8 cellular contexts compared by ENCODE assay signal in genomic region chr20:49775229-49775693, GRCh38. TPM values are rescaled to one million over a fixed set of nuclear protein-coding genes. Genes with fewer than 3 reads are reported as not detected.
DNase-seq lines count a peak whose midpoint lies in the region; ATAC-seq and TF ChIP-seq lines count a peak whose summit lies in the region.

No MANE protein-coding gene starts in this region.

- H3K4me3 Mint-ChIP-seq in H9, result no peak overlapping the region

- no peak overlapping the region for H3K56ac ChIP-seq in H9 (ENCODE audit: insufficient read length, low read depth, low read length)

- no peak overlapping the region for H2AK5ac ChIP-seq in H9 (ENCODE audit: insufficient read length, low read length)

- H2BK15ac ChIP-seq in H9 (ENCODE audit: low read depth, low read length), result no peak overlapping the region

- H3K27me3 ChIP-seq in H9 (ENCODE audit: insufficient read depth, low read length), result no peaks in the 10 kb centered on the region
- no peaks in the 10 kb centered on the region for H3K27me3 ChIP-seq in RWPE2 (ENCODE audit: insufficient read depth, poor library complexity, severe bottlenecking)

- H2BK20ac ChIP-seq in H9 (ENCODE audit: low read depth, low read length, poor library complexity, severe bottlenecking), result no peak overlapping the region

- H3K79me1 ChIP-seq in H9 (ENCODE audit: insufficient read depth, low read depth, low read length, poor library complexity, severe bottlenecking), result no peaks in the 10 kb centered on the region

- H3K27ac Mint-ChIP-seq in H9, result peak overlapping the region in 2 of 3 experiments; percentile 60 to 92; a peak in 3 of 7 replicates

- H4K20me1 ChIP-seq in H9 (ENCODE audit: control insufficient read depth, insufficient read depth, insufficient read length), result no peaks in the 10 kb centered on the region

- H4K8ac ChIP-seq in H9 (replicated peaks; ENCODE audit: insufficient read length, low read depth, low read length), result no peak overlapping the region

- no peak overlapping the region for H3T11ph ChIP-seq in H9 (ENCODE audit: low read length)

- H3K27me3 Mint-ChIP-seq in H9 (ENCODE audit: low read depth), result no peaks in the 10 kb centered on the region

- H3K4me1 ChIP-seq in H9 (ENCODE audit: insufficient read depth, low read length) (peaks cover 12% of the 10 kb centered on the region), RWPE2 (ENCODE audit: insufficient read depth, poor library complexity, severe bottlenecking) (peaks cover 36% of the 10 kb centered on the region)

- H2BK120ac ChIP-seq in H9 (ENCODE audit: low read depth, low read length, poor library complexity, severe bottlenecking), result no peak overlapping the region

- H3K36me3 ChIP-seq in RWPE2 (ENCODE audit: low read depth), result no peaks in the 10 kb centered on the region

- H3K79me2 ChIP-seq in H9 (ENCODE audit: insufficient read depth, low read length), result no peaks in the 10 kb centered on the region

- H3K36me3 Mint-ChIP-seq in H9 (ENCODE audit: insufficient read depth in 1 of 3, low read depth in 3 of 3), result no peaks in the 10 kb centered on the region

- H3K4me1 Mint-ChIP-seq in H9, result peaks cover 25 to 26% of the 10 kb centered on the region in 2 experiments

- H4K91ac ChIP-seq in H9 (ENCODE audit: insufficient read length, low read depth, low read length), result no peak overlapping the region

- H3K9me3 Mint-ChIP-seq in H9, result no peaks in the 10 kb centered on the region

- TF ChIP-seq CTCF in H9 (conservative IDR thresholded peaks at IDR 0.05) (no peak), RWPE2 (IDR thresholded peaks at IDR 0.05; ENCODE audit: poor library complexity, severe bottlenecking) (no peak)

- H3K27ac ChIP-seq in H9 (ENCODE audit: insufficient read length, low read depth, low read length), result no peak overlapping the region
- H3K27ac ChIP-seq in RWPE2 (ENCODE audit: poor library complexity, severe bottlenecking), result peak overlapping the region; percentile 34

- H3K23me2 ChIP-seq in H9 (ENCODE audit: insufficient read length, low read depth, low read length, poor library complexity, severe bottlenecking), result no peaks in the 10 kb centered on the region

- no peak overlapping the region for H4K5ac ChIP-seq in H9 (ENCODE audit: insufficient read length, low read depth, low read length)

- H2BK5ac ChIP-seq in H9 (ENCODE audit: insufficient read length, low read length), result no peak overlapping the region

- H3K4me3 ChIP-seq in RWPE2 (ENCODE audit: severe bottlenecking), result no peak overlapping the region

- intact Hi-C loops in Right ventricle myocardium inferior (cut with DNase I), result no loop called here
- intact Hi-C loops in sciatic nerve (cut with DNase I), result no loop called here

- ATAC-seq in RWPE2 (ENCODE audit: low read depth), result peak; percentile 31
- ATAC-seq in Right ventricle myocardium inferior, result peak; percentile 33
- ATAC-seq in sciatic nerve, result peak; percentile 41
- no peak for ATAC-seq in GM18502 (IDR thresholded peaks at IDR 0.05; ENCODE audit: poor library complexity, unreplicated experiment)
- no peak for ATAC-seq in HG03175 (IDR thresholded peaks at IDR 0.05; ENCODE audit: unreplicated experiment)
- no peak for ATAC-seq in HG03520 (IDR thresholded peaks at IDR 0.05; ENCODE audit: unreplicated experiment)

- H3K18ac ChIP-seq in H9 (ENCODE audit: insufficient read length, low read depth, low read length), result no peak overlapping the region

- no peak overlapping the region for H2AFZ ChIP-seq in H9 (ENCODE audit: low read length)

- WGBS in H9 (ENCODE audit: extremely low coverage, insufficient read length, low lambda C conversion rate), result no CpG with 5 or more reads among the region's 5 CpGs

- no peak overlapping the region for H3K4ac ChIP-seq in H9 (ENCODE audit: low read depth, low read length)

- H2BK12ac ChIP-seq in H9 (ENCODE audit: insufficient read length, low read depth, low read length), result no peak overlapping the region

- H3K4me2 ChIP-seq in H9 (ENCODE audit: insufficient read depth, insufficient read length, low read length), result no peak overlapping the region

- DNase-seq in H9 (peak; percentile 80), RWPE2 (ENCODE audit: low spot score) (no peak), Right ventricle myocardium inferior (ENCODE audit: missing footprints) (no peak), sciatic nerve (ENCODE audit: low spot score) (no peak), Ammon's horn (ENCODE audit: low spot score) (no peak)

- no peak overlapping the region for H3K23ac ChIP-seq in H9 (ENCODE audit: insufficient read length, low read depth, low read length)

- H3K9me3 ChIP-seq in H9 (ENCODE audit: control insufficient read depth, low read depth, low read length) (no peaks in the 10 kb centered on the region), RWPE2 (ENCODE audit: severe bottlenecking) (no peaks in the 10 kb centered on the region)

- no peak overlapping the region for H3K9ac ChIP-seq in H9 (ENCODE audit: extremely low read depth, insufficient read length, low read length)

- no peak overlapping the region for H3K14ac ChIP-seq in H9 (ENCODE audit: insufficient read depth, low read length)

RNA-seq across cellular contexts. Expression of gene SLC9A8, which starts 37.4 kb away (rescaled TPM):
- total RNA-seq in H9 (2021) (7.5 and 7.9 TPM in 2 replicates), Right ventricle myocardium inferior (4.7 TPM), sciatic nerve (14.4 TPM)

Comparison
In these comparisons a context has a peak if more than half of its experiments do, and no peak if none do; other contexts are left out.
1. ATAC-seq: peak in RWPE2 (single experiment), Right ventricle myocardium inferior (single experiment) and sciatic nerve (single experiment); none in GM18502 (single experiment), HG03175 (single experiment) and HG03520 (single experiment).